In genomic region chr19:15418588-15419412, GRCh38 we compare ENCODE assay signal across 1 cellular context.
TF ChIP-seq lines count a peak whose summit lies in the region.

Gene AKAP8L (minus strand): TSS chr19:15418988. CDS start chr19:15418923, 65 bp downstream.

TF ChIP-seq in HepG2, 621 proteins besides CTCF, POLR2A, EP300 and RAD21 (continued from another document):
- TF ChIP-seq ZBTB26 (CRISPR knock-in tag; IDR thresholded peaks at IDR 0.05; ENCODE audit: borderline replicate concordance): 0 out of 2 replicates have a peak, but pooled peaks have one; percentile 23
- no peak for TF ChIP-seq ATM (IDR thresholded peaks at IDR 0.05; ENCODE audit: borderline replicate concordance)
- no peak for TF ChIP-seq TRIM22 (IDR thresholded peaks at IDR 0.05)
- TF ChIP-seq CHCHD3 (CRISPR knock-in tag; IDR thresholded peaks at IDR 0.05): peak; percentile 57; the same call in 1 of the 2 replicates
- TF ChIP-seq ZFP82 (CRISPR knock-in tag; IDR thresholded peaks at IDR 0.05; ENCODE audit: borderline replicate concordance): no peak
- TF ChIP-seq ZNF614 (CRISPR knock-in tag; IDR thresholded peaks at IDR 0.05; ENCODE audit: borderline replicate concordance): peak; percentile 20; the same call in 1 of the 2 replicates
- no peak for TF ChIP-seq GPBP1L1 (CRISPR knock-in tag; IDR thresholded peaks at IDR 0.05)
- TF ChIP-seq ZBED4 (CRISPR knock-in tag; IDR thresholded peaks at IDR 0.05; ENCODE audit: borderline replicate concordance): no peak
- TF ChIP-seq ZFP62 (CRISPR knock-in tag; IDR thresholded peaks at IDR 0.05): no peak
- peak; percentile 99 for TF ChIP-seq SP2 (CRISPR knock-in tag; IDR thresholded peaks at IDR 0.05)
- TF ChIP-seq MED13 (CRISPR knock-in tag; IDR thresholded peaks at IDR 0.05): no peak
- TF ChIP-seq STAG1 (CRISPR knock-in tag; IDR thresholded peaks at IDR 0.05): peak; percentile 76
- peak; percentile 38; the same call in 1 of the 2 replicates for TF ChIP-seq E2F1 (CRISPR knock-in tag; IDR thresholded peaks at IDR 0.05)
- peak; percentile 37; the same call in 1 of the 2 replicates for TF ChIP-seq TFDP2 (CRISPR knock-in tag; IDR thresholded peaks at IDR 0.05)
- peak; percentile 95 for TF ChIP-seq THAP9 (CRISPR knock-in tag; IDR thresholded peaks at IDR 0.05; ENCODE audit: borderline replicate concordance)
- TF ChIP-seq REST (IDR thresholded peaks at IDR 0.05; ENCODE audit: borderline replicate concordance in 1 of 2, low read depth in 1 of 2, low read length in 2 of 2): no peak; a peak in 1 of 4 replicates
- TF ChIP-seq CBX5 (CRISPR knock-in tag; IDR thresholded peaks at IDR 0.05; ENCODE audit: borderline replicate concordance): peak; percentile 48; the same call in 1 of the 2 replicates
- TF ChIP-seq GLMP (CRISPR knock-in tag; IDR thresholded peaks at IDR 0.05; ENCODE audit: borderline replicate concordance): no peak
- no peak for TF ChIP-seq MLX (CRISPR knock-in tag; IDR thresholded peaks at IDR 0.05)
